1 cellular context compared by ENCODE assay signal in the genomic region with DNA sequence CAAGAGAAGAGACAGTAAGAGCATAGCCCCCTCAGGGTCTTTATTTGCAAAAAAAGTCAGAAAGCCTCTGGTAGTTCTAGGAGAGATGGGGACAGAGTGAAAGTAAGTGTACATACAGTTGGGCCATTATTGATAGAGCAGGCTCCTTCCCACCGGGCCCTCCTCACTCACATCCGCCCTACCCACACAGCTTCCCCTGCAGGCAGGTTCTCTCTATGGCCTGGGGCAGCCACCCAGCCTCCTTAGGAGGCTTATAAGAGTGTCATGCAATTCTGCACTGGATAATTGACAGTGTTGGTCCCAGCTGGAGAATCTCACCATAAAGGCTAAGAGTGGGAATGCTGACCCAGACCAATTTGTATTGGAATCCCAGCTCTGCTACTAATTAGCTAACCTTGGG.
TF ChIP-seq lines count a peak whose summit lies in the region.

No MANE protein-coding gene starts in this region.

TF ChIP-seq in GM23338, 12 proteins besides CTCF, POLR2A, EP300 and RAD21 (continued from another document):
- TF ChIP-seq, protein P1, sequence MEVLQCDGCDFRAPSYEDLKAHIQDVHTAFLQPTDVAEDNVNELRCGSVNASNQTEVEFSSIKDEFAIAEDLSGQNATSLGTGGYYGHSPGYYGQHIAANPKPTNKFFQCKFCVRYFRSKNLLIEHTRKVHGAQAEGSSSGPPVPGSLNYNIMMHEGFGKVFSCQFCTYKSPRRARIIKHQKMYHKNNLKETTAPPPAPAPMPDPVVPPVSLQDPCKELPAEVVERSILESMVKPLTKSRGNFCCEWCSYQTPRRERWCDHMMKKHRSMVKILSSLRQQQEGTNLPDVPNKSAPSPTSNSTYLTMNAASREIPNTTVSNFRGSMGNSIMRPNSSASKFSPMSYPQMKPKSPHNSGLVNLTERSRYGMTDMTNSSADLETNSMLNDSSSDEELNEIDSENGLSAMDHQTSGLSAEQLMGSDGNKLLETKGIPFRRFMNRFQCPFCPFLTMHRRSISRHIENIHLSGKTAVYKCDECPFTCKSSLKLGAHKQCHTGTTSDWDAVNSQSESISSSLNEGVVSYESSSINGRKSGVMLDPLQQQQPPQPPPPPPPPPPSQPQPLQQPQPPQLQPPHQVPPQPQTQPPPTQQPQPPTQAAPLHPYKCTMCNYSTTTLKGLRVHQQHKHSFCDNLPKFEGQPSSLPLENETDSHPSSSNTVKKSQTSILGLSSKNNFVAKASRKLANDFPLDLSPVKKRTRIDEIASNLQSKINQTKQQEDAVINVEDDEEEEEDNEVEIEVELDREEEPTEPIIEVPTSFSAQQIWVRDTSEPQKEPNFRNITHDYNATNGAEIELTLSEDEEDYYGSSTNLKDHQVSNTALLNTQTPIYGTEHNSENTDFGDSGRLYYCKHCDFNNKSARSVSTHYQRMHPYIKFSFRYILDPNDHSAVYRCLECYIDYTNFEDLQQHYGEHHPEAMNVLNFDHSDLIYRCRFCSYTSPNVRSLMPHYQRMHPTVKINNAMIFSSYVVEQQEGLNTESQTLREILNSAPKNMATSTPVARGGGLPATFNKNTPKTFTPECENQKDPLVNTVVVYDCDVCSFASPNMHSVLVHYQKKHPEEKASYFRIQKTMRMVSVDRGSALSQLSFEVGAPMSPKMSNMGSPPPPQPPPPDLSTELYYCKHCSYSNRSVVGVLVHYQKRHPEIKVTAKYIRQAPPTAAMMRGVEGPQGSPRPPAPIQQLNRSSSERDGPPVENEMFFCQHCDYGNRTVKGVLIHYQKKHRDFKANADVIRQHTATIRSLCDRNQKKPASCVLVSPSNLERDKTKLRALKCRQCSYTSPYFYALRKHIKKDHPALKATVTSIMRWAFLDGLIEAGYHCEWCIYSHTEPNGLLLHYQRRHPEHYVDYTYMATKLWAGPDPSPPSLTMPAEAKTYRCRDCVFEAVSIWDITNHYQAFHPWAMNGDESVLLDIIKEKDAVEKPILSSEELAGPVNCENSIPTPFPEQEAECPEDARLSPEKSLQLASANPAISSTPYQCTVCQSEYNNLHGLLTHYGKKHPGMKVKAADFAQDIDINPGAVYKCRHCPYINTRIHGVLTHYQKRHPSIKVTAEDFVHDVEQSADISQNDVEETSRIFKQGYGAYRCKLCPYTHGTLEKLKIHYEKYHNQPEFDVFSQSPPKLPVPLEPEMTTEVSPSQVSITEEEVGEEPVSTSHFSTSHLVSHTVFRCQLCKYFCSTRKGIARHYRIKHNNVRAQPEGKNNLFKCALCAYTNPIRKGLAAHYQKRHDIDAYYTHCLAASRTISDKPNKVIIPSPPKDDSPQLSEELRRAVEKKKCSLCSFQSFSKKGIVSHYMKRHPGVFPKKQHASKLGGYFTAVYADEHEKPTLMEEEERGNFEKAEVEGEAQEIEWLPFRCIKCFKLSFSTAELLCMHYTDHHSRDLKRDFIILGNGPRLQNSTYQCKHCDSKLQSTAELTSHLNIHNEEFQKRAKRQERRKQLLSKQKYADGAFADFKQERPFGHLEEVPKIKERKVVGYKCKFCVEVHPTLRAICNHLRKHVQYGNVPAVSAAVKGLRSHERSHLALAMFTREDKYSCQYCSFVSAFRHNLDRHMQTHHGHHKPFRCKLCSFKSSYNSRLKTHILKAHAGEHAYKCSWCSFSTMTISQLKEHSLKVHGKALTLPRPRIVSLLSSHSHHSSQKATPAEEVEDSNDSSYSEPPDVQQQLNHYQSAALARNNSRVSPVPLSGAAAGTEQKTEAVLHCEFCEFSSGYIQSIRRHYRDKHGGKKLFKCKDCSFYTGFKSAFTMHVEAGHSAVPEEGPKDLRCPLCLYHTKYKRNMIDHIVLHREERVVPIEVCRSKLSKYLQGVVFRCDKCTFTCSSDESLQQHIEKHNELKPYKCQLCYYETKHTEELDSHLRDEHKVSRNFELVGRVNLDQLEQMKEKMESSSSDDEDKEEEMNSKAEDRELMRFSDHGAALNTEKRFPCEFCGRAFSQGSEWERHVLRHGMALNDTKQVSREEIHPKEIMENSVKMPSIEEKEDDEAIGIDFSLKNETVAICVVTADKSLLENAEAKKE (CRISPR knock-in tag; IDR thresholded peaks at IDR 0.05), result no peak
- TF ChIP-seq REST (IDR thresholded peaks at IDR 0.05; ENCODE audit: unreplicated experiment) (no peak), STAT1 (IDR thresholded peaks at IDR 0.05; ENCODE audit: unreplicated experiment) (no peak), ZNF114 (CRISPR knock-in tag; IDR thresholded peaks at IDR 0.05) (no peak)
- TF ChIP-seq, protein P2, sequence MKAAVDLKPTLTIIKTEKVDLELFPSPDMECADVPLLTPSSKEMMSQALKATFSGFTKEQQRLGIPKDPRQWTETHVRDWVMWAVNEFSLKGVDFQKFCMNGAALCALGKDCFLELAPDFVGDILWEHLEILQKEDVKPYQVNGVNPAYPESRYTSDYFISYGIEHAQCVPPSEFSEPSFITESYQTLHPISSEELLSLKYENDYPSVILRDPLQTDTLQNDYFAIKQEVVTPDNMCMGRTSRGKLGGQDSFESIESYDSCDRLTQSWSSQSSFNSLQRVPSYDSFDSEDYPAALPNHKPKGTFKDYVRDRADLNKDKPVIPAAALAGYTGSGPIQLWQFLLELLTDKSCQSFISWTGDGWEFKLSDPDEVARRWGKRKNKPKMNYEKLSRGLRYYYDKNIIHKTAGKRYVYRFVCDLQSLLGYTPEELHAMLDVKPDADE (IDR thresholded peaks at IDR 0.05), result no peak
